ENCODE assay signal across 8 cellular contexts in genomic region chr14:20971705-20972021, GRCh38. TPM values are rescaled to one million over a fixed set of nuclear protein-coding genes. Genes with fewer than 3 reads are reported as not detected.
DNase-seq lines count a peak whose midpoint lies in the region; ATAC-seq and TF ChIP-seq lines count a peak whose summit lies in the region.

No MANE protein-coding gene starts in this region.

- TF ChIP-seq CTCF in Peyer's patch (IDR thresholded peaks at IDR 0.05): no peak

- H3K27ac ChIP-seq in Peyer's patch (peak overlapping the region in 2 of 4 donors; percentile 51 to 73), skeletal muscle tissue (ENCODE audit: low read depth, low read length) (no peak overlapping the region)

- intact Hi-C loops in Right ventricle myocardium superior (cut with DNase I): loop anchor here (10.0 kb wide), 1 partner anchor 277 kb away; no protein-coding TSS in a partner anchor

- H3K9me3 ChIP-seq in Peyer's patch (no peaks in the 10 kb centered on the region), skeletal muscle tissue (ENCODE audit: control insufficient read depth in 3 of 3, low read length in 3 of 3) (no peaks in the 10 kb centered on the region)

- peak overlapping the region; percentile 36 to 65 (median 52) for H3K9ac ChIP-seq in skeletal muscle tissue (ENCODE audit: low read depth in 1 of 3, low read length in 3 of 3)

- TF ChIP-seq POLR2A in Peyer's patch (IDR thresholded peaks at IDR 0.05): no peak

- H3K4me1 ChIP-seq in Peyer's patch (peaks cover 0 to 4% (median 2%) of the 10 kb centered on the region in 4 donors), skeletal muscle tissue (ENCODE audit: control insufficient read depth in 3 of 3, insufficient read depth in 3 of 3, low read length in 3 of 3) (peaks cover 7 to 13% (median 12%) of the 10 kb centered on the region in 3 donors)

- H3K36me3 ChIP-seq in Peyer's patch (no peaks in the 10 kb centered on the region), skeletal muscle tissue (ENCODE audit: control insufficient read depth in 3 of 3, insufficient read depth in 3 of 3, low read length in 3 of 3) (no peaks in the 10 kb centered on the region)

- ATAC-seq in GM21717 (IDR thresholded peaks at IDR 0.05; ENCODE audit: unreplicated experiment) (peak; percentile 31), Right ventricle myocardium superior (ENCODE audit: poor library complexity) (peak; percentile 47), HG03439 (IDR thresholded peaks at IDR 0.05; ENCODE audit: unreplicated experiment) (no peak)

- H3K4me3 ChIP-seq in Peyer's patch (peak overlapping the region; percentile 49 to 65 (median 60)), skeletal muscle tissue (ENCODE audit: low read length in 3 of 3) (peak overlapping the region; percentile 25 to 85 (median 78))

- DNase-seq in Peyer's patch (no peak), Right ventricle myocardium superior (no peak), AG08396 (ENCODE audit: low spot score) (no peak), NCI-H748 (lab: John Stamatoyannopoulos, UW; ENCODE audit: unreplicated experiment) (no peak), NCI-H510A treated with DMSO at 0.1 percent for 48 hours (lab: John Stamatoyannopoulos, UW) (no peak)

- H3K27me3 ChIP-seq in Peyer's patch (no peaks in the 10 kb centered on the region), skeletal muscle tissue (ENCODE audit: control insufficient read depth in 3 of 3, insufficient read depth in 3 of 3, low read length in 3 of 3) (peaks cover 3 to 7% (median 3%) of the 10 kb centered on the region in 3 donors)

RNA-seq across cellular contexts. Expression of gene RNASE2, which starts 16.4 kb away (rescaled TPM):
- total RNA-seq in Peyer's patch (not detected), Right ventricle myocardium superior (2.5 TPM), skeletal muscle tissue (not detected)

RNA-seq across cellular contexts. Expression of gene METTL17, which starts 18.1 kb away (rescaled TPM):
- total RNA-seq in Peyer's patch: 100 to 1,000 TPM; 118 to 166 (median 124) TPM
- total RNA-seq in Right ventricle myocardium superior: 41.7 TPM
- 45.4 TPM for total RNA-seq in skeletal muscle tissue

RNA-seq across cellular contexts. Expression of gene SLC39A2, which starts 27.4 kb away (rescaled TPM):
- total RNA-seq in Peyer's patch (1 to 10 TPM in 2 of 4 donors, not detected in 2; 1.0 to 1.1 TPM), Right ventricle myocardium superior (not detected), skeletal muscle tissue (not detected)

RNA-seq across cellular contexts. Expression of gene NDRG2, which starts 53.2 kb away (rescaled TPM):
- 100 to 1,000 TPM in 3 of 4 donors, 10 to 100 TPM in 1; 85.6 to 137 (median 127) TPM for total RNA-seq in Peyer's patch
- total RNA-seq in Right ventricle myocardium superior: 327 TPM
- 162 TPM for total RNA-seq in skeletal muscle tissue

RNA-seq across cellular contexts. Expression of gene TPPP2, which starts 58.4 kb away (rescaled TPM):
- total RNA-seq in Peyer's patch: not detected
- total RNA-seq in Right ventricle myocardium superior: 0.81 TPM
- total RNA-seq in skeletal muscle tissue: not detected
